10 cellular contexts compared by ENCODE assay signal in the genomic region with DNA sequence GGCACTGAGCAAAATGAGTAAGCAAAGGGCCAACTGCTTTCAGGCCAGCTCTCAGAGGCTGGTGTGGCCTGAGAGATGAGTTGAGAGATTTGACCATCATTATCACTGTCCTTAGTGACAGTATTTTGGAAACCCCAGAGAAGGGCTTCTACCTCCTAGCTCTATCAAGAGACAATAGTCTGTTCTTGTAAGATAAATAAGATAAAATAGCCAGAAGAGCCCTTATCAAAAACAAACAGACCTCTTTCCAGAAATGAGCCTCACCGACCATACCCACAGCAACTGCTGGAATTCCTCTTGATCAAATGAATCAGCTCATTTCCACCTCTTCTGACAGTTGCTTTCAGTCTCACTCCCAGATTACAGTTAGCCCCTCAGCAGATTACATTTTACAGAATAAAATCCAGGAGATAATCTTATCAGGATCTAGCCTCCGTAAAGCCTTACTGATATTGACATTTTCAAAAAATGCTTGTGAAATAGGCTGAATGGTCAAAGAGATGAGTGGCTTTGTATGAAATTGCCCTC. TPM values are rescaled to one million over a fixed set of nuclear protein-coding genes. Genes with fewer than 3 reads are reported as not detected.
DNase-seq lines count a peak whose midpoint lies in the region; ATAC-seq and TF ChIP-seq lines count a peak whose summit lies in the region.
"Had no signal": no experiment of that assay in that cellular context is flagged by ENCODE, and none has a peak within 500 bp of the region (broad histone marks: within the 10 kb centered on the region; RNA-seq: fewer than 3 reads in every experiment).

No MANE protein-coding gene starts in this region.

- H3K27me3 Mint-ChIP-seq in effector memory CD8-positive, alpha-beta T cell, result no peaks in the 10 kb centered on the region

- no peak overlapping the region for H3K27ac ChIP-seq in testis
- H3K27ac ChIP-seq: ascending aorta had no signal

- in situ Hi-C loops in GM13976 (cut with MboI; ENCODE audit: low sequenced_read_pairs, unreplicated experiment), result no loop called here

- H3K27me3 ChIP-seq in testis, result no peaks in the 10 kb centered on the region
- H3K27me3 ChIP-seq: ascending aorta had no signal

- H3K36me3 ChIP-seq in testis (ENCODE audit: low read depth, missing control alignments), result no peaks in the 10 kb centered on the region
- H3K36me3 ChIP-seq: ascending aorta had no signal

- no peaks in the 10 kb centered on the region for H3K4me1 ChIP-seq in testis
- H3K4me1 ChIP-seq: ascending aorta had no signal

- H3K9me3 Mint-ChIP-seq in effector memory CD8-positive, alpha-beta T cell, result no peaks in the 10 kb centered on the region

- H3K9me3 ChIP-seq in testis, result no peaks in the 10 kb centered on the region
- H3K9me3 ChIP-seq: ascending aorta had no signal

- TF ChIP-seq POLR2A in testis (IDR thresholded peaks at IDR 0.05), result no peak

- intact Hi-C loops in head of caudate nucleus (cut with DNase I) (no loop called here), testis (cut with DNase I; ENCODE audit: low total_unique reads) (no loop called here)

- DNase-seq in GM13976 (ENCODE audit: low spot score) (peak; percentile 60), head of caudate nucleus (no peak), middle frontal gyrus (ENCODE audit: extremely low spot score, low spot score) (no peak), testis (no peak)
- no peak for DNase-seq in effector memory CD8-positive, alpha-beta T cell
- DNase-seq: NCI-H524 treated with DMSO at 0.1 percent for 48 hours had no signal

- H3K36me3 Mint-ChIP-seq in effector memory CD8-positive, alpha-beta T cell (ENCODE audit: insufficient read depth), result peaks cover 15% of the 10 kb centered on the region

- H3K4me3 Mint-ChIP-seq in effector memory CD8-positive, alpha-beta T cell, result peak overlapping the region; percentile 46 to 58

- H3K4me1 Mint-ChIP-seq in effector memory CD8-positive, alpha-beta T cell (ENCODE audit: low read depth in 2 of 2), result peaks cover 39 to 41% of the 10 kb centered on the region in 2 donors

- WGBS in testis, 2 donors, result 76 to 77% methylated on average over 2 of the region's 2 CpGs

- TF ChIP-seq CTCF in GM13976 (IDR thresholded peaks at IDR 0.05; ENCODE audit: borderline replicate concordance, control extremely low read depth, extremely low read depth, insufficient read depth, missing control alignments), result no peak
- no peak for TF ChIP-seq CTCF in testis (IDR thresholded peaks at IDR 0.05)

- peak; percentile 61 for ATAC-seq in GM19463 (IDR thresholded peaks at IDR 0.05; ENCODE audit: unreplicated experiment)
- peak; percentile 50 for ATAC-seq in HG03442 (IDR thresholded peaks at IDR 0.05; ENCODE audit: unreplicated experiment)
- no peak for ATAC-seq in effector memory CD8-positive, alpha-beta T cell (replicated peaks)
- ATAC-seq in HG03571 (IDR thresholded peaks at IDR 0.05; ENCODE audit: unreplicated experiment), result no peak

- H3K27ac Mint-ChIP-seq in effector memory CD8-positive, alpha-beta T cell, result peak overlapping the region; percentile 82 to 87

- no peak overlapping the region for H3K4me3 ChIP-seq in testis
- H3K4me3 ChIP-seq: ascending aorta had no signal

RNA-seq across cellular contexts. Expression of gene HDC, which starts 4.5 kb away (rescaled TPM):
- total RNA-seq in testis, result 1 to 10 TPM; 1.6 to 5.8 TPM
- polyA plus RNA-seq in testis (ENCODE audit: insufficient read depth, low read depth, low replicate concordance), result 11.9 TPM
- total RNA-seq: ascending aorta had no signal

Comparison
In these comparisons a context has a peak if more than half of its experiments do, and no peak if none do; other contexts are left out.
1. ATAC-seq: peak in GM19463 (single experiment) and HG03442 (single experiment); none in effector memory CD8-positive, alpha-beta T cell (single experiment) and HG03571 (single experiment).